24 cellular contexts compared by ENCODE assay signal in genomic region chr2:9150568-9150900, GRCh38. TPM values are rescaled to one million over a fixed set of nuclear protein-coding genes. Genes with fewer than 3 reads are reported as not detected.
"Had no signal": no experiment of that assay in that cellular context is flagged by ENCODE, and none has a peak within 500 bp of the region (broad histone marks: within the 10 kb centered on the region; RNA-seq: fewer than 3 reads in every experiment).

No MANE protein-coding gene starts in this region.

- H3K9me3 ChIP-seq: SJCRH30 had no signal

- H3K27ac ChIP-seq: HL-60, KMS-11, RWPE1, SJCRH30 had no signal

- H3K27me3 ChIP-seq: SJCRH30 had no signal

- H3K9ac ChIP-seq: KMS-11 had no signal

- H3K4me3 ChIP-seq: K562, SJCRH30 had no signal

- ATAC-seq: Panc1, SK-N-SH treated with all-trans-retinoic acid at 6 μM for 48 hours had no signal

- H3K4me1 ChIP-seq: SJCRH30 had no signal

- H3K36me3 ChIP-seq: SJCRH30 had no signal

- DNase-seq: Kasumi-1, MM.1S, NCI-H1092 treated with DMSO at 0.1 percent for 48 hours, NCI-H1417, NCI-H1436 treated with DMSO at 0.1 percent for 48 hours, NCI-H1694, NCI-H187 treated with DMSO at 0.1 percent for 48 hours, NCI-H2029 treated with DMSO at 0.1 percent for 48 hours, NCI-H226, NCI-H446, NCI-H510A, NCI-H524 treated with DMSO at 0.1 percent for 48 hours, NCI-H69, NCI-H774, SHP77, SJCRH30, T-helper 1 cell had no signal

- H3K4me2 ChIP-seq: KMS-11 had no signal

RNA-seq across cellular contexts. Expression of gene ASAP2, which starts 56.1 kb away (rescaled TPM):
- polyA plus RNA-seq: IgD-negative memory B cell had no signal
